In the genomic region with DNA sequence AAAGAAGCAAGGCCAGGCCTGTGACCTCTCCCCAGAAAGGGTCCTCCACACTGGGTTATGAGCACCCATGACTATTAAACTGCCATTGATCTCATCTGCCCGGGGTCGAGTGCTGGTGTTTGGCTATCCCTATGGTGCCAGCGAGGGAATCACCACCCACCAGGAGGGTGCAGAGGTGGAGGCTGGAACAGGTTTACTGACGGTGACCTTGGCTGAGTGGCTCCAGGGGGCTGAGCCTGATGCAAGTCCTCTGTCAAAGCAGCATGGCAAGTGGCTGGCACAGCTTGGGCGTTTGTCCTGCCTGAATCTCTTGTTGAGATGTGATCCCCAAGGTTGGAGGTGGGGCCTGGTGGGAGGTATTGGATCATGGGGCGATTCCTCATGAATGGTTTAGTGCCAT, we compare ENCODE assay signal across 28 cellular contexts.
DNase-seq lines count a peak whose midpoint lies in the region; TF ChIP-seq lines count a peak whose summit lies in the region.
"Had no signal": no experiment of that assay in that cellular context is flagged by ENCODE, and none has a peak within 500 bp of the region (broad histone marks: within the 10 kb centered on the region; RNA-seq: fewer than 3 reads in every experiment).

No MANE protein-coding gene starts in this region.

- H3K4me3 ChIP-seq in coronary artery, result no peak overlapping the region
- H3K4me3 ChIP-seq: HAP-1, ovary, smooth muscle cell, upper lobe of left lung had no signal

- H3K4me1 Mint-ChIP-seq in CD14-positive monocyte (peaks cover 23% of the 10 kb centered on the region), H9 (peaks cover 19 to 21% of the 10 kb centered on the region in 2 experiments), osteocyte (ENCODE audit: unreplicated experiment) (no peaks in the 10 kb centered on the region)
- H3K4me1 Mint-ChIP-seq: naive B cell had no signal

- no peaks in the 10 kb centered on the region for H3K79me1 ChIP-seq in H9 (ENCODE audit: insufficient read depth, low read depth, low read length, poor library complexity, severe bottlenecking)

- no peak overlapping the region for H2BK15ac ChIP-seq in H9 (ENCODE audit: low read depth, low read length)

- no peak overlapping the region for H3K4ac ChIP-seq in H9 (ENCODE audit: low read depth, low read length)

- no peak overlapping the region for H2AFZ ChIP-seq in H9 (ENCODE audit: low read length)

- H3K36me3 Mint-ChIP-seq in CD14-positive monocyte, result no peaks in the 10 kb centered on the region
- H3K36me3 Mint-ChIP-seq in H9 (ENCODE audit: insufficient read depth in 1 of 3, low read depth in 3 of 3), result peaks cover 0 to 6% (median 2%) of the 10 kb centered on the region in 3 experiments; a peak in 3 of 7 replicates
- H3K36me3 Mint-ChIP-seq in osteocyte (ENCODE audit: unreplicated experiment), result no peaks in the 10 kb centered on the region
- H3K36me3 Mint-ChIP-seq: naive B cell had no signal

- H3K23ac ChIP-seq in H9 (ENCODE audit: insufficient read length, low read depth, low read length), result no peak overlapping the region

- H3K4me3 Mint-ChIP-seq in CD14-positive monocyte, result no peak overlapping the region
- no peak overlapping the region for H3K4me3 Mint-ChIP-seq in H9
- no peak overlapping the region for H3K4me3 Mint-ChIP-seq in osteocyte (ENCODE audit: unreplicated experiment)

- no peak overlapping the region for H3K56ac ChIP-seq in H9 (ENCODE audit: insufficient read length, low read depth, low read length)

- no CpG with 5 or more reads among the region's 6 CpGs for WGBS in H9 (ENCODE audit: extremely low coverage, insufficient read length, low lambda C conversion rate)

- H3K27ac ChIP-seq in H9 (ENCODE audit: insufficient read length, low read depth, low read length), result no peak overlapping the region
- H3K27ac ChIP-seq in coronary artery, result no peak overlapping the region
- H3K27ac ChIP-seq: ovary, RWPE1, upper lobe of left lung had no signal

- no peak overlapping the region for H3K18ac ChIP-seq in H9 (ENCODE audit: insufficient read length, low read depth, low read length)

- TF ChIP-seq CTCF in CD14-positive monocyte (IDR thresholded peaks at IDR 0.05), result no peak
- no peak for TF ChIP-seq CTCF in H9 (conservative IDR thresholded peaks at IDR 0.05)
- TF ChIP-seq CTCF in coronary artery (IDR thresholded peaks at IDR 0.05), result no peak
- no peak for TF ChIP-seq CTCF in osteocyte (IDR thresholded peaks at IDR 0.05)

- no peak overlapping the region for H2BK12ac ChIP-seq in H9 (ENCODE audit: insufficient read length, low read depth, low read length)

- H3K4me1 ChIP-seq in H9 (ENCODE audit: insufficient read depth, low read length), result no peaks in the 10 kb centered on the region
- H3K4me1 ChIP-seq: Caco-2, HAP-1, upper lobe of left lung had no signal

- no peak overlapping the region for H2AK5ac ChIP-seq in H9 (ENCODE audit: insufficient read length, low read length)

- intact Hi-C loops in CD14-positive monocyte (cut with micrococcal nuclease), result no loop called here

- no peak overlapping the region for H3K14ac ChIP-seq in H9 (ENCODE audit: insufficient read depth, low read length)

- no peaks in the 10 kb centered on the region for H4K20me1 ChIP-seq in H9 (ENCODE audit: control insufficient read depth, insufficient read depth, insufficient read length)

- H3K9me3 Mint-ChIP-seq in CD14-positive monocyte (peaks cover 5 to 12% (median 8%) of the 10 kb centered on the region in 7 donors), H9 (peaks cover 6 to 13% of the 10 kb centered on the region in 2 experiments), osteocyte (ENCODE audit: unreplicated experiment) (peaks cover 10% of the 10 kb centered on the region)

- no peak overlapping the region for H3K9ac ChIP-seq in H9 (ENCODE audit: extremely low read depth, insufficient read length, low read length)

- H4K8ac ChIP-seq in H9 (replicated peaks; ENCODE audit: insufficient read length, low read depth, low read length), result no peak overlapping the region

- H3K9me3 ChIP-seq in H9 (ENCODE audit: control insufficient read depth, low read depth, low read length), result no peaks in the 10 kb centered on the region
- H3K9me3 ChIP-seq: Caco-2, HAP-1, ovary, upper lobe of left lung had no signal

- H3K27me3 Mint-ChIP-seq in CD14-positive monocyte (ENCODE audit: low read depth in 3 of 3) (peaks cover 0 to 3% (median 0%) of the 10 kb centered on the region in 3 donors), H9 (ENCODE audit: low read depth) (peaks cover 29% of the 10 kb centered on the region), osteocyte (ENCODE audit: unreplicated experiment) (no peaks in the 10 kb centered on the region)

- H3K4me2 ChIP-seq in H9 (ENCODE audit: insufficient read depth, insufficient read length, low read length), result no peak overlapping the region
- H3K4me2 ChIP-seq: smooth muscle cell had no signal

- H2BK5ac ChIP-seq in H9 (ENCODE audit: insufficient read length, low read length), result no peak overlapping the region

- H3K27ac Mint-ChIP-seq in CD14-positive monocyte (no peak overlapping the region), H9 (no peak overlapping the region; a peak in 1 of 7 replicates), osteocyte (ENCODE audit: unreplicated experiment) (no peak overlapping the region)
- H3K27ac Mint-ChIP-seq: naive B cell had no signal

- H3K79me2 ChIP-seq in H9 (ENCODE audit: insufficient read depth, low read length), result no peaks in the 10 kb centered on the region

- no peaks in the 10 kb centered on the region for H3K27me3 ChIP-seq in H9 (ENCODE audit: insufficient read depth, low read length)
- H3K27me3 ChIP-seq: ovary, upper lobe of left lung had no signal

- H2BK120ac ChIP-seq in H9 (ENCODE audit: low read depth, low read length, poor library complexity, severe bottlenecking), result no peak overlapping the region

- peak; percentile 33 for DNase-seq in CD14-positive monocyte (ENCODE audit: low spot score)
- peak; percentile 14 for DNase-seq in H9
- DNase-seq in coronary artery (ENCODE audit: low spot score), result peak; percentile 49
- DNase-seq in osteocyte (ENCODE audit: extremely low spot score, unreplicated experiment), result peak; percentile 78
- DNase-seq in NCI-H524 (lab: John Stamatoyannopoulos, UW), result no peak
- DNase-seq in NCI-H1048 (lab: John Stamatoyannopoulos, UW), result no peak
- no peak for DNase-seq in superior temporal gyrus (ENCODE audit: extremely low spot score)
- DNase-seq: activated naive CD4-positive, alpha-beta T cell treated with anti-CD3 and anti-CD28 coated beads, Interleukin-2, amount 50 U/mL, for 16 hours; amniotic stem cell; C1 segment of cervical spinal cord; Caco-2; cortex of kidney; DMS79; foreskin melanocyte; GF-D8; mesendoderm; naive B cell; NCI-H1417 treated with DMSO at 0.1 percent for 48 hours; NCI-H2081 treated with DMSO at 0.1 percent for 48 hours; NCI-H774; retina; stimulated activated CD4-positive, alpha-beta T cell treated with anti-CD3 and anti-CD28 coated beads, Interleukin-2, amount 100 ng/mL, for 48 hours; T-helper 1 cell had no signal

- H3T11ph ChIP-seq in H9 (ENCODE audit: low read length), result no peak overlapping the region

- H4K5ac ChIP-seq in H9 (ENCODE audit: insufficient read length, low read depth, low read length), result no peak overlapping the region

- no peak overlapping the region for H2BK20ac ChIP-seq in H9 (ENCODE audit: low read depth, low read length, poor library complexity, severe bottlenecking)

- H3K23me2 ChIP-seq in H9 (ENCODE audit: insufficient read length, low read depth, low read length, poor library complexity, severe bottlenecking), result no peaks in the 10 kb centered on the region

- no peak overlapping the region for H4K91ac ChIP-seq in H9 (ENCODE audit: insufficient read length, low read depth, low read length)

Comparison
In these comparisons a context has a peak if more than half of its experiments do, and no peak if none do; other contexts are left out.
1. DNase-seq: peak in CD14-positive monocyte (single experiment), H9 (single experiment), coronary artery (single experiment) and osteocyte (single experiment); none in NCI-H524 (0 of 2), NCI-H1048 (single experiment) and superior temporal gyrus (single experiment).